Comparison of ENCODE assay signal across 8 cellular contexts in the genomic region with DNA sequence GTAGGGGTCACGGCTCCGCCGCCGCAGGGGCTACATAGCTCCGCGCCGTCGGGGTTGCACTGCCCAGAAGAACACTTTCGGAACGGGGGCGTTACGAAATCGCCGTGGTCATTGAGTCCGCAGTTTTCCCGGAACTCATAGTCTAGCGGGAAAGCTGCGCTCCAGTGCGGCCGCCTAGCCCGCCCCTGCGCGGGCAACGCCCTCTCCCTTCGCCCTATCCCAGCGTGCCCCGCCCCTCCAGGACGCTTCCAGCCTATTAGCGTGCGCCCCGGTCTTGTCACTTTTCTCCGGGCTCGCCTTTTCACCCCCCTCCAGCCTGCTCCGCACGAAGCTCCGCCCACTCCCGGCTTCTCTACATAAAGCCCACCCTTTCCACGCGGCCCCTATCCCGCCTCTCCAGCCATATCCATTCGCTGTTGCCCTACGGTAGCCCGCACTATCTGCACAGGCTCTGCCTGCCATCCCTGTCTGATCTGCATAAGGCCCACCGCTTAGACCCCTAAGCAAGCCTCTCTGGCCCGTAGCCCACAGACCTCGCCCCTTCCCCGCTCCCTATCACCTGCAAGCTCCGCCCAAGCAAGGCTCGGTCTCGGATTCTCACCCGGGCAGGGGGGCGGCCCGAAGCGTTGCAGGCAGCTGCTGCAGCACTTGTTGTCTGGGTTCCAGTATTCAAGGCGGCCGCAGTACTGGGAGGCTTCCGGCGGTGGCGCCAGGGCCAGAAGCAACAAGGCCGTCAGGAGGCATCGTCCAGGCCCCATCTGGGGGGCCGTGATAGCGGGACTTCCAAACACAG.
DNase-seq lines count a peak whose midpoint lies in the region; ATAC-seq and TF ChIP-seq lines count a peak whose summit lies in the region.

No MANE protein-coding gene starts in this region.

- peak; percentile 41 for ATAC-seq in GM21515 (IDR thresholded peaks at IDR 0.05; ENCODE audit: unreplicated experiment)

- H3K4me1 ChIP-seq in OCI-LY1 (ENCODE audit: insufficient read depth, low read length, severe bottlenecking), result peaks cover 46% of the 10 kb centered on the region
- H3K4me1 ChIP-seq in mucosa of rectum (ENCODE audit: control insufficient read depth in 2 of 2, insufficient read depth in 2 of 2, low read length in 2 of 2), result peaks cover 18 to 26% of the 10 kb centered on the region in 2 donors

- H4K20me1 ChIP-seq in OCI-LY1 (ENCODE audit: insufficient read depth, low read length), result no peaks in the 10 kb centered on the region

- H3K27me3 ChIP-seq in OCI-LY1 (ENCODE audit: insufficient read depth, low read length) (no peaks in the 10 kb centered on the region), mucosa of rectum (ENCODE audit: control insufficient read depth in 2 of 2, insufficient read depth in 2 of 2, low read length in 2 of 2) (no peaks in the 10 kb centered on the region)

- H3K4me3 ChIP-seq in OCI-LY1 (ENCODE audit: low read depth, low read length, poor library complexity, severe bottlenecking), result peak overlapping the region; percentile 71
- peak overlapping the region; percentile 76 to 85 for H3K4me3 ChIP-seq in mucosa of rectum (ENCODE audit: low read length in 2 of 2)

- no peak overlapping the region for H2AFZ ChIP-seq in OCI-LY1 (ENCODE audit: low read length)

- peak overlapping the region; percentile 72 for H3K9ac ChIP-seq in OCI-LY1 (ENCODE audit: low read length)
- H3K9ac ChIP-seq in mucosa of rectum (ENCODE audit: low read depth in 1 of 2, low read length in 2 of 2), result peak overlapping the region; percentile 59 to 76

- H3F3A ChIP-seq in OCI-LY1 (ENCODE audit: insufficient read depth, low read length), result no peaks in the 10 kb centered on the region

- H3K27ac ChIP-seq in OCI-LY1 (ENCODE audit: low read depth, low read length, poor library complexity, severe bottlenecking) (peak overlapping the region; percentile 86), mucosa of rectum (ENCODE audit: low read depth in 2 of 2, low read length in 2 of 2) (peak overlapping the region; percentile 60 to 86)

- H3K9me3 ChIP-seq in OCI-LY1 (ENCODE audit: low read length) (no peaks in the 10 kb centered on the region), mucosa of rectum (ENCODE audit: control insufficient read depth in 2 of 2, low read length in 2 of 2) (no peaks in the 10 kb centered on the region)

- H3K36me3 ChIP-seq in OCI-LY1 (ENCODE audit: insufficient read depth, low read length), result peaks cover 31% of the 10 kb centered on the region
- peaks cover 15 to 29% of the 10 kb centered on the region in 2 donors for H3K36me3 ChIP-seq in mucosa of rectum (ENCODE audit: control insufficient read depth in 2 of 2, insufficient read depth in 2 of 2, low read length in 2 of 2)

- no peak; the same call in none of the 2 replicates for TF ChIP-seq CTCF in OCI-LY1 (IDR thresholded peaks at IDR 0.05; ENCODE audit: low read length)

- peak; percentile 99 for DNase-seq in DMS 273 (lab: John Stamatoyannopoulos, UW; ENCODE audit: unreplicated experiment)
- peak; percentile 99 for DNase-seq in HuH-7.5 (ENCODE audit: low spot score)
- peak; percentile 94 for DNase-seq in activated T-cell treated with anti-CD3 and anti-CD28 coated beads for 1 hour (ENCODE audit: low read depth)
- peak; percentile 100 for DNase-seq in epidermal melanocyte (ENCODE audit: insufficient read length, low spot score)
- DNase-seq in stimulated activated CD8-positive, alpha-beta memory T cell treated with anti-CD3 and anti-CD28 coated beads, Interleukin-4, amount 100 ng/mL, for 4 hours (ENCODE audit: low read depth in 2 of 2, low spot score in 1 of 2), result peak; percentile 88 to 91

- no peaks in the 10 kb centered on the region for H3K9me2 ChIP-seq in OCI-LY1 (ENCODE audit: low read depth, low read length)

- H3K79me2 ChIP-seq in OCI-LY1 (ENCODE audit: insufficient read depth, low read length), result no peaks in the 10 kb centered on the region

- H3K4me2 ChIP-seq in OCI-LY1 (ENCODE audit: low read length), result peak overlapping the region; percentile 98

Comparison
In these comparisons a context has a peak if more than half of its experiments do, and no peak if none do; other contexts are left out.
1. Peak in every context shown above with its lines: DNase-seq, ATAC-seq, H3K4me3 ChIP-seq and H3K27ac ChIP-seq.